In the genomic region with DNA sequence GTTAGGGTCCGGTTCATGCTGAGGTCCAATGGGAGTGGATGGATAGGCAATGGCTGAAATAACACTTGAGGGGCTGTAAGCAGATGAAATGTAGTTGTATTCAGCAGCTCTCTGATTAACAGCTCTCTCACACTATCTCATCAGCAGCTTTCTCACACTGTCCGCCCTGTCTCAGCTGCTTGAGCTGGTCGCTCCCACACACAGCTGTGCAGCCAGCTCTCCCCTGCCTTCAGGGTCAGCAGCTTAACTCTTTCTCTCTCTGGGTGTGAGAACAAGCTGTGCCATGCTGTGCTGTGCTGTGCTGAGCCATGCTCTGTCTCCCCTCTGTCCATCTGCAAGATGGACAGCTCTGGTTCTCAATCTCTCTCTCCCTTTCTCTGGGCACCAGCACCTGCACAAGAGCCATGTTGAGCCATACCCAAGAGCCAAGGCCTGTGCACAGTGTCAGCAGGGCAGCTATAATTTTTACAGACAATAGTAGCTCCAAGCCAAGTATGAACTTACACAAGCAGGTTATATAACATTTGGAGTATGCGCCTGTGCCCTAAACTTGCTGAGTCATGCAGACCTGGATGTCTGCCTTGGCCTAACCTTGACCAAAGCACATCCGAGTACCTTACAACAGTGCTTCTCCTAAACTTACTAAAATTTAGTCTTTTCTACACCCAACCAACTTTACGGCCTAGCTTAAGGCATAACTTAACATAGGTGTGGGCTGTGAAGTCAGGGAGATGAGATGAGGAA, we compare ENCODE assay signal across 12 cellular contexts.
A peak's percentile ranks its signal among the peaks of the same experiment; 100 is the strongest.
DNase-seq lines count a peak whose midpoint lies in the region; ATAC-seq and TF ChIP-seq lines count a peak whose summit lies in the region.
"Had no signal": no experiment of that assay in that cellular context is flagged by ENCODE, and none has a peak within 500 bp of the region (broad histone marks: within the 10 kb centered on the region; RNA-seq: fewer than 3 reads in every experiment).

No MANE protein-coding gene starts in this region.

- no peak overlapping the region for H3K4me3 ChIP-seq in dorsolateral prefrontal cortex
- H3K4me3 ChIP-seq in liver (ENCODE audit: low read depth in 1 of 3, low read length in 3 of 3), result no peak overlapping the region
- no peak overlapping the region for H3K4me3 ChIP-seq in skeletal muscle cell (ENCODE audit: low read depth, low read length)
- H3K4me3 ChIP-seq: BLaER1, Peyer's patch, smooth muscle cell had no signal

- DNase-seq in NCI-H82 treated with DMSO at 0.1 percent for 48 hours (lab: John Stamatoyannopoulos, UW; ENCODE audit: unreplicated experiment) (peak; percentile 18), dorsolateral prefrontal cortex (peak in 7 of 10 donors; percentile 16 to 78 (median 65)), skeletal muscle cell (ENCODE audit: low read depth) (peak; percentile 34), GOT3 (lab: John Stamatoyannopoulos, UW) (no peak), GM13976 (ENCODE audit: low spot score) (no peak)
- DNase-seq: Karpas-422, NCI-H146, Peyer's patch had no signal

- no peak for TF ChIP-seq RAD21 in liver (IDR thresholded peaks at IDR 0.05)

- intact Hi-C loops in dorsolateral prefrontal cortex (cut with DNase I), result no loop called here

- WGBS in liver, result 54% methylated on average over 6 of the region's 6 CpGs

- no peaks in the 10 kb centered on the region for H3K9me3 ChIP-seq in liver (ENCODE audit: control insufficient read depth in 4 of 4, low read length in 3 of 4)
- H3K9me3 ChIP-seq: BLaER1, Peyer's patch had no signal

- H3K36me3 ChIP-seq in liver (ENCODE audit: control insufficient read depth in 4 of 4, insufficient read depth in 3 of 4, low read depth in 1 of 4, low read length in 3 of 4), result no peaks in the 10 kb centered on the region
- H3K36me3 ChIP-seq: BLaER1, Peyer's patch had no signal

- in situ Hi-C loops in GM13976 (cut with MboI; ENCODE audit: low sequenced_read_pairs, unreplicated experiment), result no loop called here

- no peak overlapping the region for H3K9ac ChIP-seq in liver (ENCODE audit: low read depth in 1 of 2, low read length in 2 of 2)
- H3K9ac ChIP-seq: BLaER1 had no signal

- H3K4me1 ChIP-seq in liver (ENCODE audit: control insufficient read depth in 4 of 4, insufficient read depth in 4 of 4, low read length in 3 of 4), result peaks cover 3 to 16% (median 5%) of the 10 kb centered on the region in 4 donors
- H3K4me1 ChIP-seq: BLaER1, Peyer's patch had no signal

- H3K27ac ChIP-seq in dorsolateral prefrontal cortex (peak overlapping the region in 38 of 59 donors; percentile 1 to 74 (median 42)), liver (ENCODE audit: low read depth in 1 of 2, low read length in 2 of 2) (no peak overlapping the region)
- H3K27ac ChIP-seq: BLaER1, Peyer's patch had no signal

- TF ChIP-seq CTCF in dorsolateral prefrontal cortex (IDR thresholded peaks at IDR 0.05 in 54 of 56, conservative IDR thresholded peaks at IDR 0.05 in 2 of 56; ENCODE audit: low read depth in 1 of 56, partially characterized antibody in 56 of 56) (no peak), liver (IDR thresholded peaks at IDR 0.05; ENCODE audit: low read depth, low read length, missing input control) (no peak), GM13976 (IDR thresholded peaks at IDR 0.05; ENCODE audit: borderline replicate concordance, control extremely low read depth, extremely low read depth, insufficient read depth, missing control alignments) (no peak)

- ATAC-seq in HG03095 (IDR thresholded peaks at IDR 0.05; ENCODE audit: unreplicated experiment), result no peak

- H3K27me3 ChIP-seq in dorsolateral prefrontal cortex (no peaks in the 10 kb centered on the region), liver (ENCODE audit: control insufficient read depth in 4 of 4, insufficient read depth in 4 of 4, low read length in 3 of 4) (no peaks in the 10 kb centered on the region)
- H3K27me3 ChIP-seq: BLaER1, Peyer's patch had no signal

TF ChIP-seq in liver, 16 proteins besides CTCF, POLR2A, EP300 and RAD21:
- no peak for TF ChIP-seq FOXA2 (IDR thresholded peaks at IDR 0.05)
- peak; percentile 25 for TF ChIP-seq YY1 (IDR thresholded peaks at IDR 0.05)
- TF ChIP-seq, protein P1, sequence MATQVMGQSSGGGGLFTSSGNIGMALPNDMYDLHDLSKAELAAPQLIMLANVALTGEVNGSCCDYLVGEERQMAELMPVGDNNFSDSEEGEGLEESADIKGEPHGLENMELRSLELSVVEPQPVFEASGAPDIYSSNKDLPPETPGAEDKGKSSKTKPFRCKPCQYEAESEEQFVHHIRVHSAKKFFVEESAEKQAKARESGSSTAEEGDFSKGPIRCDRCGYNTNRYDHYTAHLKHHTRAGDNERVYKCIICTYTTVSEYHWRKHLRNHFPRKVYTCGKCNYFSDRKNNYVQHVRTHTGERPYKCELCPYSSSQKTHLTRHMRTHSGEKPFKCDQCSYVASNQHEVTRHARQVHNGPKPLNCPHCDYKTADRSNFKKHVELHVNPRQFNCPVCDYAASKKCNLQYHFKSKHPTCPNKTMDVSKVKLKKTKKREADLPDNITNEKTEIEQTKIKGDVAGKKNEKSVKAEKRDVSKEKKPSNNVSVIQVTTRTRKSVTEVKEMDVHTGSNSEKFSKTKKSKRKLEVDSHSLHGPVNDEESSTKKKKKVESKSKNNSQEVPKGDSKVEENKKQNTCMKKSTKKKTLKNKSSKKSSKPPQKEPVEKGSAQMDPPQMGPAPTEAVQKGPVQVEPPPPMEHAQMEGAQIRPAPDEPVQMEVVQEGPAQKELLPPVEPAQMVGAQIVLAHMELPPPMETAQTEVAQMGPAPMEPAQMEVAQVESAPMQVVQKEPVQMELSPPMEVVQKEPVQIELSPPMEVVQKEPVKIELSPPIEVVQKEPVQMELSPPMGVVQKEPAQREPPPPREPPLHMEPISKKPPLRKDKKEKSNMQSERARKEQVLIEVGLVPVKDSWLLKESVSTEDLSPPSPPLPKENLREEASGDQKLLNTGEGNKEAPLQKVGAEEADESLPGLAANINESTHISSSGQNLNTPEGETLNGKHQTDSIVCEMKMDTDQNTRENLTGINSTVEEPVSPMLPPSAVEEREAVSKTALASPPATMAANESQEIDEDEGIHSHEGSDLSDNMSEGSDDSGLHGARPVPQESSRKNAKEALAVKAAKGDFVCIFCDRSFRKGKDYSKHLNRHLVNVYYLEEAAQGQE (IDR thresholded peaks at IDR 0.05), result no peak
- peak; percentile 20 to 67 for TF ChIP-seq HNF4A (conservative IDR thresholded peaks at IDR 0.05)
- peak in 1 of 2 donors; percentile 75 for TF ChIP-seq RXRA (IDR thresholded peaks at IDR 0.05)
- no peak for TF ChIP-seq JUND (IDR thresholded peaks at IDR 0.05)
- TF ChIP-seq GABPA (IDR thresholded peaks at IDR 0.05 in 1 of 2, conservative IDR thresholded peaks at IDR 0.05 in 1 of 2), result no peak
- no peak for TF ChIP-seq FOXA1 (IDR thresholded peaks at IDR 0.05)
- TF ChIP-seq TAF1 (conservative IDR thresholded peaks at IDR 0.05), result no peak
- TF ChIP-seq SP1 (IDR thresholded peaks at IDR 0.05), result no peak

Comparison
In these comparisons a context has a peak if more than half of its experiments do, and no peak if none do; other contexts are left out.
1. DNase-seq: peak in NCI-H82 treated with DMSO at 0.1 percent for 48 hours (single experiment), dorsolateral prefrontal cortex (7 of 10) and skeletal muscle cell (single experiment); none in GOT3 (single experiment) and GM13976 (single experiment).
2. H3K27ac ChIP-seq: peak in dorsolateral prefrontal cortex (38 of 59); none in liver (0 of 2).